Comparison of ENCODE assay signal across 9 cellular contexts in genomic region chr14:53963491-53964227, GRCh38. TPM values are rescaled to one million over a fixed set of nuclear protein-coding genes. Genes with fewer than 3 reads are reported as not detected.
A peak's percentile ranks its signal among the peaks of the same experiment; 100 is the strongest.
DNase-seq lines count a peak whose midpoint lies in the region; ATAC-seq and TF ChIP-seq lines count a peak whose summit lies in the region.
"Had no signal": no experiment of that assay in that cellular context is flagged by ENCODE, and none has a peak within 500 bp of the region (broad histone marks: within the 10 kb centered on the region; RNA-seq: fewer than 3 reads in every experiment).

No MANE protein-coding gene starts in this region.

- H3K4me3 ChIP-seq in fibroblast of the aortic adventitia (ENCODE audit: low read depth, low read length) = peak overlapping the region; percentile 47

- DNase-seq in COLO668 (lab: John Stamatoyannopoulos, UW; ENCODE audit: unreplicated experiment) = peak; percentile 18
- peak; percentile 20 for DNase-seq in NCI-H748 treated with DMSO at 0.1 percent for 48 hours (lab: John Stamatoyannopoulos, UW)
- DNase-seq in fibroblast of the aortic adventitia (ENCODE audit: low read depth) = peak; percentile 37
- DNase-seq in omental fat pad (ENCODE audit: low spot score) = no peak
- no peak for DNase-seq in NCI-H2081 treated with DMSO at 0.1 percent for 48 hours (lab: John Stamatoyannopoulos, UW)
- DNase-seq in hippocampal formation (lab: John Stamatoyannopoulos, UW) = no peak
- no peak for DNase-seq in iPS-NIHi7 (ENCODE audit: extremely low spot score)
- DNase-seq: effector memory CD4-positive, alpha-beta T cell had no signal

- ATAC-seq in omental fat pad (ENCODE audit: low FRiP score) = peak; percentile 78
- ATAC-seq in HG02588 (IDR thresholded peaks at IDR 0.05; ENCODE audit: unreplicated experiment) = no peak

- TF ChIP-seq CTCF in fibroblast of the aortic adventitia (IDR thresholded peaks at IDR 0.05; ENCODE audit: insufficient read depth, low read length) (peak; percentile 48), omental fat pad (IDR thresholded peaks at IDR 0.05) (no peak)

RNA-seq across cellular contexts. Expression of gene BMP4, which starts 7.0 kb away (rescaled TPM):
- total RNA-seq in fibroblast of the aortic adventitia (ENCODE audit: low replicate concordance) (14.4 and 23.8 TPM in 2 replicates), omental fat pad (10 to 100 TPM; 13.7 to 33.4 (median 20.0) TPM)

Comparison
In these comparisons a context has a peak if more than half of its experiments do, and no peak if none do; other contexts are left out.
1. DNase-seq: peak in COLO668 (single experiment), NCI-H748 treated with DMSO at 0.1 percent for 48 hours (single experiment) and fibroblast of the aortic adventitia (single experiment); none in omental fat pad (single experiment), NCI-H2081 treated with DMSO at 0.1 percent for 48 hours (single experiment), hippocampal formation (0 of 2) and iPS-NIHi7 (single experiment).